Comparison of ENCODE assay signal across 8 cellular contexts in genomic region chr13:75695908-75696307, GRCh38. TPM values are rescaled to one million over a fixed set of nuclear protein-coding genes. Genes with fewer than 3 reads are reported as not detected.
DNase-seq lines count a peak whose midpoint lies in the region; ATAC-seq and FAIRE-seq lines count a peak whose summit lies in the region.
"Not testable (repeated sequence)": the region's sequence is repeated elsewhere in the genome, so short reads cannot be mapped to it uniquely, and the experiment has no call there.

No MANE protein-coding gene starts in this region.

- FAIRE-seq in islet of Langerhans (lab: Jason Lieb, UNC), result peak; percentile 94

- not testable (repeated sequence) for H3K27me3 Mint-ChIP-seq in activated CD4-positive, alpha-beta T cell treated with anti-CD3 and anti-CD28 coated beads, Interleukin-2, amount 10 ng/mL, durations not matched to agents 7 days and 5 days; central memory CD8-positive, alpha-beta T cell

- H3K36me3 Mint-ChIP-seq in activated CD4-positive, alpha-beta T cell treated with anti-CD3 and anti-CD28 coated beads, Interleukin-2, amount 10 ng/mL, durations not matched to agents 7 days and 5 days (ENCODE audit: low read depth); central memory CD8-positive, alpha-beta T cell (ENCODE audit: insufficient read depth): not testable (repeated sequence)

- H3K27ac Mint-ChIP-seq in activated CD4-positive, alpha-beta T cell treated with anti-CD3 and anti-CD28 coated beads, Interleukin-2, amount 10 ng/mL, durations not matched to agents 7 days and 5 days; central memory CD8-positive, alpha-beta T cell (ENCODE audit: low read depth): not testable (repeated sequence)

- POLR2A ChIA-PET in activated CD4-positive, alpha-beta T cell treated with anti-CD3 and anti-CD28 coated beads, Interleukin-2, amount 10 ng/mL, durations not matched to agents 7 days and 5 days (lab: Charles Lee), result not testable (repeated sequence)

- H3K4me3 Mint-ChIP-seq in activated CD4-positive, alpha-beta T cell treated with anti-CD3 and anti-CD28 coated beads, Interleukin-2, amount 10 ng/mL, durations not matched to agents 7 days and 5 days; central memory CD8-positive, alpha-beta T cell: not testable (repeated sequence)

- H3K4me1 Mint-ChIP-seq in activated CD4-positive, alpha-beta T cell treated with anti-CD3 and anti-CD28 coated beads, Interleukin-2, amount 10 ng/mL, durations not matched to agents 7 days and 5 days; central memory CD8-positive, alpha-beta T cell: not testable (repeated sequence)

- DNase-seq in ACHN, result peak; percentile 62
- peak; percentile 53 for DNase-seq in NCI-H748 treated with DMSO at 0.1 percent for 48 hours (lab: John Stamatoyannopoulos, UW)
- peak; percentile 73 for DNase-seq in activated CD4-positive, alpha-beta T cell treated with anti-CD3 and anti-CD28 coated beads, Interleukin-2, amount 10 ng/mL, durations not matched to agents 7 days and 5 days
- peak; percentile 42 to 67 for DNase-seq in central memory CD8-positive, alpha-beta T cell (ENCODE audit: low spot score in 2 of 2)
- peak; percentile 72 for DNase-seq in stimulated activated CD4-positive, alpha-beta T cell treated with anti-CD3 and anti-CD28 coated beads, Interleukin-12 subunit alpha, Interleukin-12 subunit beta, amount 100 ng/mL, for 4 hours

- not testable (repeated sequence) for H3K9me3 Mint-ChIP-seq in activated CD4-positive, alpha-beta T cell treated with anti-CD3 and anti-CD28 coated beads, Interleukin-2, amount 10 ng/mL, durations not matched to agents 7 days and 5 days; central memory CD8-positive, alpha-beta T cell

- ATAC-seq in GM18861 (IDR thresholded peaks at IDR 0.05; ENCODE audit: unreplicated experiment) (peak; percentile 71), HG03469 (IDR thresholded peaks at IDR 0.05; ENCODE audit: unreplicated experiment) (peak; percentile 59)
- peak; percentile 54 for ATAC-seq in central memory CD8-positive, alpha-beta T cell (replicated peaks; ENCODE audit: extremely low read depth, poor library complexity, severe bottlenecking)

- in situ Hi-C loops in ACHN (cut with HindIII; ENCODE audit: low pct_ligation_motif_present, low pct_unique_long_range_greater_than_20kb, low sequenced_read_pairs), result not testable (repeated sequence)

- CTCF ChIA-PET in activated CD4-positive, alpha-beta T cell treated with anti-CD3 and anti-CD28 coated beads, Interleukin-2, amount 10 ng/mL, durations not matched to agents 7 days and 5 days (lab: Charles Lee), result interaction anchor here (0.6 to 2.5 kb wide), 21 partner anchors 9 to 1180 kb away, joined by 3 to 11 read pairs (median 3); no protein-coding TSS in a partner anchor

RNA-seq across cellular contexts. Expression of gene LMO7, which starts 59.8 kb away (rescaled TPM):
- total RNA-seq in activated CD4-positive, alpha-beta T cell treated with anti-CD3 and anti-CD28 coated beads, Interleukin-2, amount 10 ng/mL, durations not matched to agents 7 days and 5 days, result 10 to 100 TPM; 23.1 to 30.7 TPM

Comparison
In these comparisons a context has a peak if more than half of its experiments do, and no peak if none do; other contexts are left out.
1. Peak in every context shown above with its lines: DNase-seq and ATAC-seq.